8 cellular contexts compared by ENCODE assay signal in genomic region chr6:139376054-139376355, GRCh38. TPM values are rescaled to one million over a fixed set of nuclear protein-coding genes. Genes with fewer than 3 reads are reported as not detected.
DNase-seq lines count a peak whose midpoint lies in the region; TF ChIP-seq lines count a peak whose summit lies in the region.

No MANE protein-coding gene starts in this region.

- TF ChIP-seq POLR2A in stomach (IDR thresholded peaks at IDR 0.05), result no peak

- intact Hi-C loops in stomach (cut with DNase I; ENCODE audit: low total_unique reads), result loop anchor here (10.0 kb wide), 1 partner anchor 1069 kb away; no protein-coding TSS in a partner anchor

- peak overlapping the region; percentile 66 for H3K4me3 ChIP-seq in AG09309 (ENCODE audit: control insufficient read depth, low read depth, low read length)
- peak overlapping the region; percentile 98 for H3K4me3 ChIP-seq in HUES6 (ENCODE audit: low read depth, low read length)
- H3K4me3 ChIP-seq in stomach, result peak overlapping the region; percentile 69 to 93 (median 83)

- TF ChIP-seq EP300 in stomach (IDR thresholded peaks at IDR 0.05), result no peak

- no peak for DNase-seq in AG09309 (ENCODE audit: low read depth)
- DNase-seq in iPS-NIHi11 (ENCODE audit: low spot score), result peak; percentile 26
- DNase-seq in stomach, result no peak
- no peak for DNase-seq in NCI-H1417 (lab: John Stamatoyannopoulos, UW)
- DNase-seq in NCI-H1048 (lab: John Stamatoyannopoulos, UW), result no peak
- no peak for DNase-seq in NCI-H1436 (lab: John Stamatoyannopoulos, UW)

- TF ChIP-seq CTCF in AG09309 (IDR thresholded peaks at IDR 0.05; ENCODE audit: control insufficient read depth, insufficient read depth, low read depth, low read length, missing control alignments), result no peak
- TF ChIP-seq CTCF in stomach (IDR thresholded peaks at IDR 0.05), result no peak

- H3K36me3 ChIP-seq in HUES6 (ENCODE audit: control insufficient read depth, insufficient read depth, low read length), result peaks cover 23% of the 10 kb centered on the region
- peaks cover 0 to 27% (median 6%) of the 10 kb centered on the region in 4 donors for H3K36me3 ChIP-seq in stomach

- H3K27me3 ChIP-seq in HUES6 (ENCODE audit: control insufficient read depth, insufficient read depth, low read length) (no peaks in the 10 kb centered on the region), stomach (no peaks in the 10 kb centered on the region)

- H3K4me1 ChIP-seq in HUES6 (ENCODE audit: control insufficient read depth, insufficient read depth, low read length) (peaks cover 23% of the 10 kb centered on the region), stomach (peaks cover 0 to 34% (median 24%) of the 10 kb centered on the region in 4 donors)

- no peaks in the 10 kb centered on the region for H3K9me3 ChIP-seq in HUES6 (ENCODE audit: control insufficient read depth, insufficient read depth, low read depth, low read length)
- no peaks in the 10 kb centered on the region for H3K9me3 ChIP-seq in stomach

- WGBS in stomach, 5 donors, result 1 to 2% (median 1%) methylated on average over 11 of the region's 11 CpGs

- H3K27ac ChIP-seq in HUES6 (ENCODE audit: low read depth, low read length) (peak overlapping the region; percentile 45; the same call in 1 of the 2 replicates), angular gyrus (ENCODE audit: low read depth, low read length) (peak overlapping the region; percentile 92), stomach (peak overlapping the region; percentile 92 to 100 (median 97))

- H3K9ac ChIP-seq in HUES6 (ENCODE audit: low read length), result peak overlapping the region; percentile 82

RNA-seq across cellular contexts. Expression of gene CITED2, which starts 1.6 kb away (rescaled TPM):
- total RNA-seq in stomach, result 100 to 1,000 TPM in 1 of 5 donors, 10 to 100 TPM in 4; 22.3 to 102 (median 40.3) TPM
- polyA plus RNA-seq in stomach, result 10 to 100 TPM; 15.3 to 32.7 (median 18.6) TPM

Comparison
In these comparisons a context has a peak if more than half of its experiments do, and no peak if none do; other contexts are left out.
1. H3K27ac ChIP-seq: peak in every context shown above with its lines; median percentile 97 in stomach; 92 in angular gyrus; 45 in HUES6.